In genomic region chr17:48052956-48053757, GRCh38 we compare ENCODE assay signal across 8 cellular contexts. TPM values are rescaled to one million over a fixed set of nuclear protein-coding genes. Genes with fewer than 3 reads are reported as not detected.
DNase-seq lines count a peak whose midpoint lies in the region; ATAC-seq and TF ChIP-seq lines count a peak whose summit lies in the region.

No MANE protein-coding gene starts in this region.

- no peaks in the 10 kb centered on the region for H3K27me3 ChIP-seq in vagina
- H3K27me3 ChIP-seq in CD8-positive, alpha-beta T cell (ENCODE audit: insufficient read depth, low read length), result no peaks in the 10 kb centered on the region

- H3K4me1 Mint-ChIP-seq in activated CD4-positive, alpha-beta T cell treated with anti-CD3 and anti-CD28 coated beads, Interleukin-2, amount 10 ng/mL, durations not matched to agents 7 days and 5 days, result peaks cover 68% of the 10 kb centered on the region
- peaks cover 67% of the 10 kb centered on the region for H3K4me1 Mint-ChIP-seq in mesothelial cell of epicardium
- peaks cover 56% of the 10 kb centered on the region for H3K4me1 Mint-ChIP-seq in CD8-positive, alpha-beta T cell (ENCODE audit: low read depth)

- peak overlapping the region; percentile 80 to 87 for H3K4me3 ChIP-seq in vagina
- no peak overlapping the region for H3K4me3 ChIP-seq in CD8-positive, alpha-beta T cell (ENCODE audit: low read depth, low read length)

- H3K27ac Mint-ChIP-seq in activated CD4-positive, alpha-beta T cell treated with anti-CD3 and anti-CD28 coated beads, Interleukin-2, amount 10 ng/mL, durations not matched to agents 7 days and 5 days, result peak overlapping the region; percentile 67
- peak overlapping the region; percentile 100 for H3K27ac Mint-ChIP-seq in mesothelial cell of epicardium
- H3K27ac Mint-ChIP-seq in CD8-positive, alpha-beta T cell, result no peak overlapping the region

- peaks cover 76% of the 10 kb centered on the region for H3K4me1 ChIP-seq in vagina
- peaks cover 36% of the 10 kb centered on the region for H3K4me1 ChIP-seq in CD8-positive, alpha-beta T cell (ENCODE audit: insufficient read depth, low read length)

- no peak for ATAC-seq in HG03196 (IDR thresholded peaks at IDR 0.05; ENCODE audit: unreplicated experiment)
- ATAC-seq in CD8-positive, alpha-beta T cell, result no peak

- H3K9me3 ChIP-seq in vagina, result no peaks in the 10 kb centered on the region
- no peaks in the 10 kb centered on the region for H3K9me3 ChIP-seq in CD8-positive, alpha-beta T cell (ENCODE audit: low read length)

- POLR2A ChIA-PET in activated CD4-positive, alpha-beta T cell treated with anti-CD3 and anti-CD28 coated beads, Interleukin-2, amount 10 ng/mL, durations not matched to agents 7 days and 5 days (lab: Charles Lee), result interaction anchor here (0.6 kb wide), 2 partner anchors 28 to 59 kb away, joined by 3 read pairs; no protein-coding TSS in a partner anchor
- POLR2A ChIA-PET in CD8-positive, alpha-beta T cell (lab: Charles Lee), result interaction anchor here (0.6 kb wide), 1 partner anchor 26 kb away, joined by 3 read pairs; no protein-coding TSS in a partner anchor

- peak overlapping the region; percentile 99 for H3K27ac ChIP-seq in vagina
- H3K27ac ChIP-seq in CD8-positive, alpha-beta T cell (ENCODE audit: low read depth, low read length), result no peak overlapping the region

- no peaks in the 10 kb centered on the region for H3K9me3 Mint-ChIP-seq in activated CD4-positive, alpha-beta T cell treated with anti-CD3 and anti-CD28 coated beads, Interleukin-2, amount 10 ng/mL, durations not matched to agents 7 days and 5 days
- H3K9me3 Mint-ChIP-seq in mesothelial cell of epicardium, result no peaks in the 10 kb centered on the region
- H3K9me3 Mint-ChIP-seq in CD8-positive, alpha-beta T cell, result no peaks in the 10 kb centered on the region

- TF ChIP-seq POLR2A in vagina (IDR thresholded peaks at IDR 0.05), result no peak

- H3K36me3 ChIP-seq in vagina, result peaks cover 5 to 27% of the 10 kb centered on the region in 2 donors
- peaks cover 43% of the 10 kb centered on the region for H3K36me3 ChIP-seq in CD8-positive, alpha-beta T cell (ENCODE audit: insufficient read depth, low read length)

- CTCF ChIA-PET in activated CD4-positive, alpha-beta T cell treated with anti-CD3 and anti-CD28 coated beads, Interleukin-2, amount 10 ng/mL, durations not matched to agents 7 days and 5 days (lab: Charles Lee), result interaction anchor here (0.7 to 1.6 kb wide), 4 partner anchors 12 to 32 kb away, joined by 3 to 5 read pairs (median 3); no protein-coding TSS in a partner anchor
- CTCF ChIA-PET in CD8-positive, alpha-beta T cell (lab: Charles Lee), result interaction anchor here (1.3 to 1.7 kb wide), 2 partner anchors 22 to 26 kb away, joined by 3 to 8 read pairs; no protein-coding TSS in a partner anchor

- no peak overlapping the region for H3K4me3 Mint-ChIP-seq in activated CD4-positive, alpha-beta T cell treated with anti-CD3 and anti-CD28 coated beads, Interleukin-2, amount 10 ng/mL, durations not matched to agents 7 days and 5 days
- H3K4me3 Mint-ChIP-seq in mesothelial cell of epicardium, result peak overlapping the region; percentile 28
- H3K4me3 Mint-ChIP-seq in CD8-positive, alpha-beta T cell, result no peak overlapping the region

- peaks cover 52% of the 10 kb centered on the region for H3K36me3 Mint-ChIP-seq in activated CD4-positive, alpha-beta T cell treated with anti-CD3 and anti-CD28 coated beads, Interleukin-2, amount 10 ng/mL, durations not matched to agents 7 days and 5 days (ENCODE audit: low read depth)
- peaks cover 14% of the 10 kb centered on the region for H3K36me3 Mint-ChIP-seq in mesothelial cell of epicardium
- peaks cover 71% of the 10 kb centered on the region for H3K36me3 Mint-ChIP-seq in CD8-positive, alpha-beta T cell

- H3K27me3 Mint-ChIP-seq in activated CD4-positive, alpha-beta T cell treated with anti-CD3 and anti-CD28 coated beads, Interleukin-2, amount 10 ng/mL, durations not matched to agents 7 days and 5 days, result no peaks in the 10 kb centered on the region
- no peaks in the 10 kb centered on the region for H3K27me3 Mint-ChIP-seq in mesothelial cell of epicardium (ENCODE audit: low read depth)
- no peaks in the 10 kb centered on the region for H3K27me3 Mint-ChIP-seq in CD8-positive, alpha-beta T cell (ENCODE audit: low read depth)

- no peak for TF ChIP-seq CTCF in mesothelial cell of epicardium (IDR thresholded peaks at IDR 0.05; ENCODE audit: unreplicated experiment)
- TF ChIP-seq CTCF in vagina (IDR thresholded peaks at IDR 0.05), result no peak
- TF ChIP-seq CTCF in CD8-positive, alpha-beta T cell (IDR thresholded peaks at IDR 0.05), result no peak

- intact Hi-C loops in vagina (cut with DNase I), result no loop called here
- intact Hi-C loops in CD8-positive, alpha-beta T cell (cut with DNase I, micrococcal nuclease), result no loop called here

- no peak for DNase-seq in activated CD4-positive, alpha-beta T cell treated with anti-CD3 and anti-CD28 coated beads, Interleukin-2, amount 10 ng/mL, durations not matched to agents 7 days and 5 days
- DNase-seq in activated CD4-positive, alpha-beta T cell treated with anti-CD3 and anti-CD28 coated beads, Interleukin-2, amount 50 U/mL, for 48 hours, result no peak
- DNase-seq in RPMI8226 (peak; percentile 47), ecto neural progenitor cell (ENCODE audit: low spot score) (peak; percentile 52), mesothelial cell of epicardium (ENCODE audit: low spot score in 2 of 2, unreplicated experiment in 2 of 2) (no peak), vagina (ENCODE audit: extremely low spot score in 2 of 2) (no peak)
- no peak for DNase-seq in CD8-positive, alpha-beta T cell

RNA-seq across cellular contexts. Expression of gene NFE2L1, which starts 5.0 kb away (rescaled TPM):
- 10 to 100 TPM; 53.2 to 65.9 TPM for total RNA-seq in activated CD4-positive, alpha-beta T cell treated with anti-CD3 and anti-CD28 coated beads, Interleukin-2, amount 10 ng/mL, durations not matched to agents 7 days and 5 days
- total RNA-seq in mesothelial cell of epicardium (134 to 137 TPM (median 136 TPM) in 3 replicates), vagina (190 TPM)
- 10 to 100 TPM; 29.5 to 32.5 TPM for total RNA-seq in CD8-positive, alpha-beta T cell

RNA-seq across cellular contexts. Expression of gene COPZ2, which starts 15.6 kb away (rescaled TPM):
- total RNA-seq in activated CD4-positive, alpha-beta T cell treated with anti-CD3 and anti-CD28 coated beads, Interleukin-2, amount 10 ng/mL, durations not matched to agents 7 days and 5 days, result 1 to 10 TPM; 3.4 to 4.0 TPM
- total RNA-seq in mesothelial cell of epicardium (28.2 to 31.8 TPM (median 30.7 TPM) in 3 replicates), vagina (34.4 TPM)
- total RNA-seq in CD8-positive, alpha-beta T cell, result under 1 TPM; 0.57 to 0.92 TPM

RNA-seq across cellular contexts. Expression of gene CBX1, which starts 48.1 kb away (rescaled TPM):
- 10 to 100 TPM; 63.6 to 64.8 TPM for total RNA-seq in activated CD4-positive, alpha-beta T cell treated with anti-CD3 and anti-CD28 coated beads, Interleukin-2, amount 10 ng/mL, durations not matched to agents 7 days and 5 days
- 142 to 145 TPM (median 143 TPM) in 3 replicates for total RNA-seq in mesothelial cell of epicardium
- total RNA-seq in vagina, result 43.5 TPM
- 1 to 10 TPM; 5.4 to 6.6 TPM for total RNA-seq in CD8-positive, alpha-beta T cell

RNA-seq across cellular contexts. Expression of gene SNX11, which starts 54.4 kb away (rescaled TPM):
- total RNA-seq in activated CD4-positive, alpha-beta T cell treated with anti-CD3 and anti-CD28 coated beads, Interleukin-2, amount 10 ng/mL, durations not matched to agents 7 days and 5 days, result 10 to 100 TPM; 21.2 to 22.4 TPM
- total RNA-seq in mesothelial cell of epicardium (16.2 to 20.1 TPM (median 18.4 TPM) in 3 replicates), vagina (15.0 TPM)
- 10 to 100 TPM; 15.3 to 16.3 TPM for total RNA-seq in CD8-positive, alpha-beta T cell

Comparison
In these comparisons a context has a peak if more than half of its experiments do, and no peak if none do; other contexts are left out.
1. DNase-seq: peak in RPMI8226 (single experiment) and ecto neural progenitor cell (single experiment); none in activated CD4-positive, alpha-beta T cell treated with anti-CD3 and anti-CD28 coated beads, Interleukin-2, amount 10 ng/mL, durations not matched to agents 7 days and 5 days (single experiment), activated CD4-positive, alpha-beta T cell treated with anti-CD3 and anti-CD28 coated beads, Interleukin-2, amount 50 U/mL, for 48 hours (0 of 2), mesothelial cell of epicardium (0 of 2), vagina (0 of 2) and CD8-positive, alpha-beta T cell (0 of 7).